Comparison of ENCODE assay signal across 15 cellular contexts in genomic region chr7:75889826-75890225, GRCh38.
A peak's percentile ranks its signal among the peaks of the same experiment; 100 is the strongest.
DNase-seq lines count a peak whose midpoint lies in the region; ATAC-seq and TF ChIP-seq lines count a peak whose summit lies in the region.
"Had no signal": no experiment of that assay in that cellular context is flagged by ENCODE, and none has a peak within 500 bp of the region (broad histone marks: within the 10 kb centered on the region; RNA-seq: fewer than 3 reads in every experiment).

No MANE protein-coding gene starts in this region.

- H3K36me3 ChIP-seq in HEK293 (ENCODE audit: control insufficient read depth in 2 of 2, insufficient read depth in 1 of 2, low read length in 2 of 2): peaks cover 9 to 38% of the 10 kb centered on the region in 2 experiments

- H3K4me1 ChIP-seq in HEK293 (ENCODE audit: control insufficient read depth, insufficient read depth, low read length): no peaks in the 10 kb centered on the region
- H3K4me1 ChIP-seq: prostate gland had no signal

- no peak overlapping the region for H3K27ac ChIP-seq in HEK293 (ENCODE audit: extremely low read depth, low read depth, low read length)
- H3K27ac ChIP-seq: prostate gland had no signal

- no peaks in the 10 kb centered on the region for H3K9me3 ChIP-seq in HEK293 (ENCODE audit: control insufficient read depth, insufficient read depth, low read depth, low read length)
- H3K9me3 ChIP-seq: heart left ventricle, prostate gland had no signal

- H3K4me3 ChIP-seq in HEK293 (ENCODE audit: low read depth, low read length): no peak overlapping the region
- H3K4me3 ChIP-seq: heart left ventricle, prostate gland had no signal

- DNase-seq in AG20443 (ENCODE audit: low spot score) (peak; percentile 42), amniotic epithelial cell (ENCODE audit: low read depth) (peak; percentile 64), kidney tubule cell (ENCODE audit: low spot score) (peak; percentile 23), COR-L47 (lab: John Stamatoyannopoulos, UW) (no peak), NCI-H345 (lab: John Stamatoyannopoulos, UW) (no peak)
- DNase-seq: aorta; CD4-positive, CD25-positive, alpha-beta regulatory T cell; heart left ventricle; NCI-H446 treated with DMSO at 0.1 percent for 48 hours; stimulated activated CD8-positive, alpha-beta memory T cell treated with anti-CD3 and anti-CD28 coated beads, Interleukin-4, amount 100 ng/mL, for 48 hours had no signal

- TF ChIP-seq CTCF in HEK293 (tag by site-specific recombination; IDR thresholded peaks at IDR 0.05): no peak

- ATAC-seq in HG02885 (IDR thresholded peaks at IDR 0.05; ENCODE audit: poor library complexity, unreplicated experiment): no peak
- ATAC-seq in GM19467 (IDR thresholded peaks at IDR 0.05; ENCODE audit: unreplicated experiment): no peak
- ATAC-seq: WTC11 had no signal

- CTCF ChIA-PET in HEK293 (lab: Yijun Ruan, JAX): interaction anchor here (0.6 to 2.1 kb wide), 2 partner anchors 131 to 238 kb away, joined by 3 to 11 read pairs; no protein-coding TSS in a partner anchor

- POLR2A ChIA-PET in HEK293 (lab: Yijun Ruan, JAX): interaction anchor here (1.3 kb wide), 1 partner anchor 17 kb away, joined by 3 read pairs; no protein-coding TSS in a partner anchor

TF ChIP-seq in HEK293, 187 proteins besides CTCF, POLR2A, EP300 and RAD21 (continues in another document):
- no peak for TF ChIP-seq ZNF544 (tag by site-specific recombination; IDR thresholded peaks at IDR 0.05)
- no peak for TF ChIP-seq ZNF792 (tag by site-specific recombination; IDR thresholded peaks at IDR 0.05)
- TF ChIP-seq ZNF555 (tag by site-specific recombination; conservative IDR thresholded peaks at IDR 0.05): no peak
- no peak for TF ChIP-seq ZSCAN16 (tag by site-specific recombination; IDR thresholded peaks at IDR 0.05)
- no peak for TF ChIP-seq ZNF404 (tag by site-specific recombination; IDR thresholded peaks at IDR 0.05)
- no peak for TF ChIP-seq ZNF280C (tag by site-specific recombination; IDR thresholded peaks at IDR 0.05)
- TF ChIP-seq ZNF112 (tag by site-specific recombination; IDR thresholded peaks at IDR 0.05): no peak
- no peak for TF ChIP-seq ZNF580 (tag by site-specific recombination; IDR thresholded peaks at IDR 0.05)
- TF ChIP-seq ZNF202 (tag by site-specific recombination; IDR thresholded peaks at IDR 0.05; ENCODE audit: borderline replicate concordance): no peak
- TF ChIP-seq ZBTB1 (tag by site-specific recombination; IDR thresholded peaks at IDR 0.05): no peak
- TF ChIP-seq HIC1 (tag by site-specific recombination; IDR thresholded peaks at IDR 0.05): 0 out of 2 replicates have a peak, but pooled peaks have one; percentile 27
- TF ChIP-seq ZNF530 (tag by site-specific recombination; IDR thresholded peaks at IDR 0.05; ENCODE audit: low read depth): no peak
- no peak for TF ChIP-seq KLF10 (tag by site-specific recombination; IDR thresholded peaks at IDR 0.05)
- no peak for TF ChIP-seq ZNF600 (tag by site-specific recombination; IDR thresholded peaks at IDR 0.05)
- no peak for TF ChIP-seq YY2 (tag by site-specific recombination; IDR thresholded peaks at IDR 0.05)
- TF ChIP-seq BCL11A (tag by site-specific recombination; IDR thresholded peaks at IDR 0.05; ENCODE audit: low read depth): no peak
- TF ChIP-seq PRDM10 (tag by site-specific recombination; IDR thresholded peaks at IDR 0.05): no peak
- TF ChIP-seq SP7 (tag by site-specific recombination; IDR thresholded peaks at IDR 0.05): peak; percentile 62; the same call in 1 of the 2 replicates
- peak; percentile 51 for TF ChIP-seq EGR2 (tag by site-specific recombination; IDR thresholded peaks at IDR 0.05; ENCODE audit: low read depth)
- no peak for TF ChIP-seq ZNF394 (tag by site-specific recombination; IDR thresholded peaks at IDR 0.05; ENCODE audit: borderline replicate concordance)
- TF ChIP-seq ZFHX2 (tag by site-specific recombination; conservative IDR thresholded peaks at IDR 0.05): peak; percentile 43; the same call in 1 of the 2 replicates
- TF ChIP-seq ZNF211 (tag by site-specific recombination; IDR thresholded peaks at IDR 0.05; ENCODE audit: low read depth): no peak
- TF ChIP-seq ZNF426 (tag by site-specific recombination; IDR thresholded peaks at IDR 0.05): no peak
- TF ChIP-seq PRDM1 (tag by site-specific recombination; IDR thresholded peaks at IDR 0.05): no peak
- TF ChIP-seq ZNF121 (tag by site-specific recombination; IDR thresholded peaks at IDR 0.05): no peak
- TF ChIP-seq ZNF274 (IDR thresholded peaks at IDR 0.05; ENCODE audit: low read length): no peak
- no peak for TF ChIP-seq ZNF274 (tag by site-specific recombination; IDR thresholded peaks at IDR 0.05; ENCODE audit: borderline replicate concordance)

Comparison
In these comparisons a context has a peak if more than half of its experiments do, and no peak if none do; other contexts are left out.
1. DNase-seq: peak in AG20443 (single experiment), amniotic epithelial cell (single experiment) and kidney tubule cell (single experiment); none in COR-L47 (single experiment) and NCI-H345 (single experiment).